Comparison of ENCODE assay signal across 8 cellular contexts in the genomic region with DNA sequence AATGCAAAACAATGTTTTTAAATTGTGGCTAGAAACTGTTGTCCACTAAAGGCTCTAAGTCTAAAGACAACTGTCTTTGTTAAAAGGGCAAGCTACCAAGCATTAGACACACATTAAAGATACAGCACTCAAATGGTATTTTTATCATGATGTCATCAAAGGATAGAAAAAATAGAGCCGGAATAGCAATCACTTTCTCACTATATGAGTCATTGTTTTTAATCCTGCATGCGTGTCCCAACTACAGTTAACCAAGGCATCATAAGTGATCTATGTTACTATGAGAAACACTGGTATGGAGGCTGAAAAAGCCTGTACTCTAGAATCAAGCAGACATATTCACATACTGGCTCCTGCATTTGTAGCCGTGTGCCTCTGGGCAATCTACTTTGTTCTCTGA. TPM values are rescaled to one million over a fixed set of nuclear protein-coding genes. Genes with fewer than 3 reads are reported as not detected.
DNase-seq lines count a peak whose midpoint lies in the region; ATAC-seq, FAIRE-seq and TF ChIP-seq lines count a peak whose summit lies in the region.

No MANE protein-coding gene starts in this region.

- ATAC-seq in GM21515 (IDR thresholded peaks at IDR 0.05; ENCODE audit: unreplicated experiment), result no peak
- ATAC-seq in HG02623 (IDR thresholded peaks at IDR 0.05; ENCODE audit: unreplicated experiment), result no peak

- no peaks in the 10 kb centered on the region for H3K27me3 ChIP-seq in brain microvascular endothelial cell (replicated peaks)

- no peaks in the 10 kb centered on the region for H3K27me3 Mint-ChIP-seq in progenitor cell of endocrine pancreas

- no peak for FAIRE-seq in HTR-8/SVneo (lab: Jason Lieb, UNC)

- H3K9me3 Mint-ChIP-seq in progenitor cell of endocrine pancreas (ENCODE audit: low read depth), result peaks cover 17% of the 10 kb centered on the region

- H3K4me3 Mint-ChIP-seq in progenitor cell of endocrine pancreas (ENCODE audit: low read depth), result no peak overlapping the region

- H3K4me1 Mint-ChIP-seq in progenitor cell of endocrine pancreas (ENCODE audit: low read depth), result peaks cover 41% of the 10 kb centered on the region

- TF ChIP-seq CTCF in brain microvascular endothelial cell (IDR thresholded peaks at IDR 0.05; ENCODE audit: low read depth, low read length, missing control alignments), result no peak
- TF ChIP-seq CTCF in progenitor cell of endocrine pancreas (IDR thresholded peaks at IDR 0.05; ENCODE audit: unreplicated experiment), result no peak

- peak overlapping the region; percentile 95 for H3K27ac ChIP-seq in brain microvascular endothelial cell

- no peak overlapping the region for H3K27ac Mint-ChIP-seq in progenitor cell of endocrine pancreas

- H3K36me3 ChIP-seq in brain microvascular endothelial cell (replicated peaks), result no peaks in the 10 kb centered on the region

- DNase-seq in AG08395 (ENCODE audit: low spot score) (peak; percentile 74), HTR-8/SVneo (ENCODE audit: insufficient read length, low spot score) (peak; percentile 52), brain microvascular endothelial cell (peak; percentile 86), midbrain (lab: John Stamatoyannopoulos, UW) (peak; percentile 18), HK-2 (ENCODE audit: unreplicated experiment) (no peak), progenitor cell of endocrine pancreas (ENCODE audit: low spot score, unreplicated experiment) (no peak)

- no peak overlapping the region for H3K4me3 ChIP-seq in brain microvascular endothelial cell (ENCODE audit: low read depth, low read length)

- in situ Hi-C loops in brain microvascular endothelial cell (cut with HindIII; ENCODE audit: low pct_ligation_motif_present, low sequenced_read_pairs), result no loop called here

- peaks cover 4% of the 10 kb centered on the region for H3K36me3 Mint-ChIP-seq in progenitor cell of endocrine pancreas (ENCODE audit: insufficient read depth)

RNA-seq across cellular contexts. Expression of gene PJA2, which starts 1.9 kb away (rescaled TPM):
- 62.0 and 63.4 TPM in 2 replicates for total RNA-seq in progenitor cell of endocrine pancreas

Comparison
In these comparisons a context has a peak if more than half of its experiments do, and no peak if none do; other contexts are left out.
1. DNase-seq: peak in AG08395 (single experiment), HTR-8/SVneo (single experiment), brain microvascular endothelial cell (single experiment) and midbrain (single experiment); none in HK-2 (single experiment) and progenitor cell of endocrine pancreas (single experiment).